Comparison of ENCODE assay signal across 24 cellular contexts in the genomic region with DNA sequence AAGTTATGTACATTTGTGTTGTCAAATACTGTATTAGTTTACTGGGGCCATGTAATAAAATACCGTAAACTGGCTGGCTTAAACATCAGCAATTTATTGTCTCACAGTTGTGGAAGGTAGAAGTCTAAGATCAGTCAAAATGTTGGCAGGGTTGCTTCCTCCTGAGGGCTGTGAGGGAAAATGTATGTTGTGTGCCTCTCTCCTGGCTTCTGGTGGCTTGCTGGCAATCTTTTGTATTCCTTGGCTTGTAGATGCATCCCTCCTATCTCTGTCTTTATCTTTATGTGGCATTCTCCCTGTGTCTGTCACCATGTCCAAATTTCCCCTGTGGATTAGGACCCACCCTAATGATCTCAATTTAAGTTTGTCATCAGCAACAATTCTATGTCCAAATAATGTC.
"Had no signal": no experiment of that assay in that cellular context is flagged by ENCODE, and none has a peak within 500 bp of the region (broad histone marks: within the 10 kb centered on the region; RNA-seq: fewer than 3 reads in every experiment).

No MANE protein-coding gene starts in this region.

- H3K27me3 Mint-ChIP-seq: IgD-negative memory B cell had no signal

- H3K4me3 ChIP-seq: K562 had no signal

- H3K9me3 ChIP-seq: SK-N-SH had no signal

- H3K9ac ChIP-seq: KMS-11, SK-N-SH had no signal

- H3K27ac ChIP-seq: HL-60, KMS-11, RWPE1 had no signal

- ATAC-seq: K562, Panc1, PC-3 had no signal

- H3K4me2 ChIP-seq: KMS-11, SK-N-SH had no signal

- H3K4me3 Mint-ChIP-seq: IgD-negative memory B cell had no signal

- DNase-seq: Kasumi-1, MV-4-11, NCI-H1092, NCI-H1436, NCI-H187, NCI-H2029, NCI-H2081 treated with DMSO at 0.1 percent for 48 hours, NCI-H2171, NCI-H226, NCI-H446, NCI-H510A, NCI-H524 treated with DMSO at 0.1 percent for 48 hours, NCI-H69, NCI-H774, PC-3, SHP77, SK-N-SH, SW 1271 had no signal
